In the genomic region with DNA sequence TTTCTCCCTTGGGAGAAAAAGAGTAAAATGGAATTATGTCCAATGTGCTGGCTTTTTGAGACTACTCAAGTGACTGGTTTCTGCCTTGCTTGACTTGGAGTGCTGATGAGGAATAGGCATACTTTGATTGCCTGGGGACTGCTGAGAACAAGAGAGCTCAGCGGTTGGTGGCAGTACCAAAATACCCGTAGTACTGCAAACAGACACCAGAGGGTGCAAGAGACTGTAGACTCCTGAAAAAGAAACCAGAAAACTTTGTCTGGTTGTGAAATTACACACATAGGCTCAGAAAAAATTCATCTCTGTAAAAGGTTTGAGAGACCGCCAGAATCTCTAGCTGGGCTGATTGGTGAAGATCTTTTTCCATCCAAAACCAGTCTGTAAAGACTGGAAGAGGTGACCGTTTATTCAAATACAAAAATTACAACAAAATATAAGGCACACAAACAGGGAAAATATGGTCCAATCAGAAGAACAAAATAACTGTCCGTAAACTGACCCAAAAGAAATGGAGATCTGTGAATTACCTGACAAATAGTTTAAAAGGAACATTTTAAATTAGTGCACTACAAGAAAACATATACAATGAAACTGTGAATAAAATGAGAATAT, we compare ENCODE assay signal across 2 cellular contexts.
TF ChIP-seq lines count a peak whose summit lies in the region.

No MANE protein-coding gene starts in this region.

TF ChIP-seq in HCT116, 20 proteins besides CTCF, POLR2A, EP300 and RAD21:
- TF ChIP-seq JUND (IDR thresholded peaks at IDR 0.05) (no peak), CEBPB (IDR thresholded peaks at IDR 0.05; ENCODE audit: low read depth) (no peak), TCF7L2 (IDR thresholded peaks at IDR 0.05; ENCODE audit: borderline replicate concordance, extremely low read depth, insufficient read depth, insufficient read length) (no peak), YY1 (IDR thresholded peaks at IDR 0.05; ENCODE audit: extremely low read depth, insufficient replicate concordance, low read depth, low read length) (no peak)
- TF ChIP-seq, protein P1, sequence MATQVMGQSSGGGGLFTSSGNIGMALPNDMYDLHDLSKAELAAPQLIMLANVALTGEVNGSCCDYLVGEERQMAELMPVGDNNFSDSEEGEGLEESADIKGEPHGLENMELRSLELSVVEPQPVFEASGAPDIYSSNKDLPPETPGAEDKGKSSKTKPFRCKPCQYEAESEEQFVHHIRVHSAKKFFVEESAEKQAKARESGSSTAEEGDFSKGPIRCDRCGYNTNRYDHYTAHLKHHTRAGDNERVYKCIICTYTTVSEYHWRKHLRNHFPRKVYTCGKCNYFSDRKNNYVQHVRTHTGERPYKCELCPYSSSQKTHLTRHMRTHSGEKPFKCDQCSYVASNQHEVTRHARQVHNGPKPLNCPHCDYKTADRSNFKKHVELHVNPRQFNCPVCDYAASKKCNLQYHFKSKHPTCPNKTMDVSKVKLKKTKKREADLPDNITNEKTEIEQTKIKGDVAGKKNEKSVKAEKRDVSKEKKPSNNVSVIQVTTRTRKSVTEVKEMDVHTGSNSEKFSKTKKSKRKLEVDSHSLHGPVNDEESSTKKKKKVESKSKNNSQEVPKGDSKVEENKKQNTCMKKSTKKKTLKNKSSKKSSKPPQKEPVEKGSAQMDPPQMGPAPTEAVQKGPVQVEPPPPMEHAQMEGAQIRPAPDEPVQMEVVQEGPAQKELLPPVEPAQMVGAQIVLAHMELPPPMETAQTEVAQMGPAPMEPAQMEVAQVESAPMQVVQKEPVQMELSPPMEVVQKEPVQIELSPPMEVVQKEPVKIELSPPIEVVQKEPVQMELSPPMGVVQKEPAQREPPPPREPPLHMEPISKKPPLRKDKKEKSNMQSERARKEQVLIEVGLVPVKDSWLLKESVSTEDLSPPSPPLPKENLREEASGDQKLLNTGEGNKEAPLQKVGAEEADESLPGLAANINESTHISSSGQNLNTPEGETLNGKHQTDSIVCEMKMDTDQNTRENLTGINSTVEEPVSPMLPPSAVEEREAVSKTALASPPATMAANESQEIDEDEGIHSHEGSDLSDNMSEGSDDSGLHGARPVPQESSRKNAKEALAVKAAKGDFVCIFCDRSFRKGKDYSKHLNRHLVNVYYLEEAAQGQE (IDR thresholded peaks at IDR 0.05; ENCODE audit: low read depth): no peak

TF ChIP-seq in HepG2, 621 proteins besides CTCF, POLR2A, EP300 and RAD21:
- peak; percentile 84 for TF ChIP-seq SMC3 (IDR thresholded peaks at IDR 0.05; ENCODE audit: low read length)
- no peak for TF ChIP-seq SRSF4 (IDR thresholded peaks at IDR 0.05; ENCODE audit: low read depth, low read length, poor library complexity, severe bottlenecking)
- no peak for TF ChIP-seq HES4 (CRISPR knock-in tag; IDR thresholded peaks at IDR 0.05; ENCODE audit: borderline replicate concordance)
- no peak for TF ChIP-seq THYN1 (CRISPR knock-in tag; IDR thresholded peaks at IDR 0.05; ENCODE audit: borderline replicate concordance, low read depth)
- TF ChIP-seq BCL6 (CRISPR knock-in tag; IDR thresholded peaks at IDR 0.05): 0 out of 2 replicates have a peak, but pooled peaks have one; percentile 11
- no peak for TF ChIP-seq GLI4 (CRISPR knock-in tag; IDR thresholded peaks at IDR 0.05; ENCODE audit: borderline replicate concordance)
- TF ChIP-seq, protein P2, sequence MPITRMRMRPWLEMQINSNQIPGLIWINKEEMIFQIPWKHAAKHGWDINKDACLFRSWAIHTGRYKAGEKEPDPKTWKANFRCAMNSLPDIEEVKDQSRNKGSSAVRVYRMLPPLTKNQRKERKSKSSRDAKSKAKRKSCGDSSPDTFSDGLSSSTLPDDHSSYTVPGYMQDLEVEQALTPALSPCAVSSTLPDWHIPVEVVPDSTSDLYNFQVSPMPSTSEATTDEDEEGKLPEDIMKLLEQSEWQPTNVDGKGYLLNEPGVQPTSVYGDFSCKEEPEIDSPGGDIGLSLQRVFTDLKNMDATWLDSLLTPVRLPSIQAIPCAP (CRISPR knock-in tag; IDR thresholded peaks at IDR 0.05; ENCODE audit: low read depth): no peak
- TF ChIP-seq GABPB1 (CRISPR knock-in tag; IDR thresholded peaks at IDR 0.05): no peak
- peak; percentile 27; the same call in 1 of the 2 replicates for TF ChIP-seq CEBPG (CRISPR knock-in tag; IDR thresholded peaks at IDR 0.05)
- TF ChIP-seq NBN (conservative IDR thresholded peaks at IDR 0.05): no peak
- peak; percentile 75 for TF ChIP-seq STAG1 (CRISPR knock-in tag; IDR thresholded peaks at IDR 0.05)
- TF ChIP-seq ZNF460 (CRISPR knock-in tag; IDR thresholded peaks at IDR 0.05; ENCODE audit: borderline replicate concordance): no peak
- 0 out of 3 replicates have a peak, but pooled peaks have one; percentile 8 for TF ChIP-seq MXI1 (IDR thresholded peaks at IDR 0.05; ENCODE audit: borderline replicate concordance, low read depth, low read length)
- no peak for TF ChIP-seq ZNF530 (CRISPR knock-in tag; IDR thresholded peaks at IDR 0.05; ENCODE audit: low read depth)
- TF ChIP-seq PAF1 (CRISPR knock-in tag; IDR thresholded peaks at IDR 0.05): no peak
- no peak for TF ChIP-seq ZNF788 (CRISPR knock-in tag; IDR thresholded peaks at IDR 0.05; ENCODE audit: borderline replicate concordance)
- TF ChIP-seq JDP2 (CRISPR knock-in tag; IDR thresholded peaks at IDR 0.05; ENCODE audit: borderline replicate concordance): no peak
- no peak for TF ChIP-seq CREB1 (IDR thresholded peaks at IDR 0.05)
- TF ChIP-seq CREB1 (CRISPR knock-in tag; IDR thresholded peaks at IDR 0.05): 0 out of 2 replicates have a peak, but pooled peaks have one; percentile 15
- TF ChIP-seq SMAD1 (CRISPR knock-in tag; IDR thresholded peaks at IDR 0.05; ENCODE audit: borderline replicate concordance, low read depth): no peak
TF ChIP-seq in HepG2: peak in this region for 6.
